1 cellular context compared by ENCODE assay signal in genomic region chr2:88469202-88470114, GRCh38.
TF ChIP-seq lines count a peak whose summit lies in the region.

No MANE protein-coding gene starts in this region.

TF ChIP-seq in H1, 55 proteins besides CTCF, POLR2A, EP300 and RAD21:
- TF ChIP-seq NRF1 (IDR thresholded peaks at IDR 0.05; ENCODE audit: low read depth, low read length) (no peak), HDAC2 (IDR thresholded peaks at IDR 0.05; ENCODE audit: borderline replicate concordance in 1 of 2, low read depth in 2 of 2, low read length in 2 of 2) (no peak), BCL11A (IDR thresholded peaks at IDR 0.05; ENCODE audit: low read depth in 2 of 2, low read length in 2 of 2) (no peak), HDAC6 (IDR thresholded peaks at IDR 0.05; ENCODE audit: low read depth, low read length) (no peak), CHD7 (IDR thresholded peaks at IDR 0.05; ENCODE audit: insufficient replicate concordance, low read length) (no peak), ASH2L (IDR thresholded peaks at IDR 0.05; ENCODE audit: low read length) (no peak), CBX8 (IDR thresholded peaks at IDR 0.05; ENCODE audit: borderline replicate concordance, low read depth, low read length) (no peak)
